1 cellular context compared by ENCODE assay signal in the genomic region with DNA sequence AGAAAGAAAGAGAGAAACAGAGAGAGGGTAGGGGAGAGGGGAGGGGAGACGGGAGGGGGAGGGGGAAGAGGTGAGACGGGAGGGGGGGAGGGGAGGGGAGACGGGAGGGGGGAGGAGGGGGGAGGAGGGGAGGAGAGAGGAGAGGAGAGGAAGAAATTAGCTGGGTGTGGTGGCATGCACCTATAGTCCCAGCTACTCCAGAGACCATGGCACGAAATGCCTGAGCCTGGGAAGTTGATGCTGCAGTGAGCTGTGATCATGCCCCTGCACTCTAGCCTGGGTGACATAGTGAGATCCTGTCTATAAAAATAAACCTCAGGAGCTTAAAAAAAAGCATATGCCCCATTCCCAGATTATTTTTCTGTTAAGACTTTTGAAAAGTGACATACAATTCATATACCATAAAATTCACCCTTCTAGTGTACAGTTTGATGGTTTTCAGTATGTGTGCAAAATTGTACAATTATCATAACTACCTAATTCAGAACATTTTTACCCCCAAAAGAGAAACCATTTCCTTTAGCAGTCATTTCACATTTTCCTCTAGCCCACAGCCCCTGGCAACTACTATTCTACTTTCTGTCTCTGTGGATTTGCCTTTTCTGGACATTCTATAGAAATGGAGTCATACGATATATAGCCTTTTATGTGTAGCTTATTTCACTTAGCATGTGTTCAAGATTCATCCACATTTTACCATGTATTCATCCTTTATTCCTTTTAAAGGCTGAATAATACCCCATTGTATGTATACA.
TF ChIP-seq lines count a peak whose summit lies in the region.

No MANE protein-coding gene starts in this region.

TF ChIP-seq in K562, 482 proteins besides CTCF, POLR2A, EP300 and RAD21 (continued from another document):
- TF ChIP-seq, protein P1, sequence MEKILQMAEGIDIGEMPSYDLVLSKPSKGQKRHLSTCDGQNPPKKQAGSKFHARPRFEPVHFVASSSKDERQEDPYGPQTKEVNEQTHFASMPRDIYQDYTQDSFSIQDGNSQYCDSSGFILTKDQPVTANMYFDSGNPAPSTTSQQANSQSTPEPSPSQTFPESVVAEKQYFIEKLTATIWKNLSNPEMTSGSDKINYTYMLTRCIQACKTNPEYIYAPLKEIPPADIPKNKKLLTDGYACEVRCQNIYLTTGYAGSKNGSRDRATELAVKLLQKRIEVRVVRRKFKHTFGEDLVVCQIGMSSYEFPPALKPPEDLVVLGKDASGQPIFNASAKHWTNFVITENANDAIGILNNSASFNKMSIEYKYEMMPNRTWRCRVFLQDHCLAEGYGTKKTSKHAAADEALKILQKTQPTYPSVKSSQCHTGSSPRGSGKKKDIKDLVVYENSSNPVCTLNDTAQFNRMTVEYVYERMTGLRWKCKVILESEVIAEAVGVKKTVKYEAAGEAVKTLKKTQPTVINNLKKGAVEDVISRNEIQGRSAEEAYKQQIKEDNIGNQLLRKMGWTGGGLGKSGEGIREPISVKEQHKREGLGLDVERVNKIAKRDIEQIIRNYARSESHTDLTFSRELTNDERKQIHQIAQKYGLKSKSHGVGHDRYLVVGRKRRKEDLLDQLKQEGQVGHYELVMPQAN (IDR thresholded peaks at IDR 0.05; ENCODE audit: borderline replicate concordance): no peak
- TF ChIP-seq RNF2 (IDR thresholded peaks at IDR 0.05) (no peak), GATA2 (CRISPR knock-in tag; IDR thresholded peaks at IDR 0.05) (no peak), C11orf30 (IDR thresholded peaks at IDR 0.05; ENCODE audit: low read depth) (no peak), PCBP1 (IDR thresholded peaks at IDR 0.05; ENCODE audit: low read depth, low read length, poor library complexity, severe bottlenecking) (peak; percentile 46), ZFP36 (IDR thresholded peaks at IDR 0.05; ENCODE audit: low read depth, low read length, partially characterized antibody) (no peak), GATAD2B (IDR thresholded peaks at IDR 0.05; ENCODE audit: borderline replicate concordance) (no peak), ZKSCAN8 (CRISPR knock-in tag; IDR thresholded peaks at IDR 0.05) (no peak), HNRNPK (IDR thresholded peaks at IDR 0.05; ENCODE audit: low read depth, low read length, poor library complexity, severe bottlenecking) (peak; percentile 78), DMBX1 (CRISPR knock-in tag; IDR thresholded peaks at IDR 0.05; ENCODE audit: borderline replicate concordance) (no peak)
- TF ChIP-seq, protein P2, sequence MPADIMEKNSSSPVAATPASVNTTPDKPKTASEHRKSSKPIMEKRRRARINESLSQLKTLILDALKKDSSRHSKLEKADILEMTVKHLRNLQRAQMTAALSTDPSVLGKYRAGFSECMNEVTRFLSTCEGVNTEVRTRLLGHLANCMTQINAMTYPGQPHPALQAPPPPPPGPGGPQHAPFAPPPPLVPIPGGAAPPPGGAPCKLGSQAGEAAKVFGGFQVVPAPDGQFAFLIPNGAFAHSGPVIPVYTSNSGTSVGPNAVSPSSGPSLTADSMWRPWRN (IDR thresholded peaks at IDR 0.05; ENCODE audit: low read depth): no peak
- TF ChIP-seq, protein P3, sequence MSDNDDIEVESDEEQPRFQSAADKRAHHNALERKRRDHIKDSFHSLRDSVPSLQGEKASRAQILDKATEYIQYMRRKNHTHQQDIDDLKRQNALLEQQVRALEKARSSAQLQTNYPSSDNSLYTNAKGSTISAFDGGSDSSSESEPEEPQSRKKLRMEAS (CRISPR knock-in tag; IDR thresholded peaks at IDR 0.05): no peak
- TF ChIP-seq, protein P4, sequence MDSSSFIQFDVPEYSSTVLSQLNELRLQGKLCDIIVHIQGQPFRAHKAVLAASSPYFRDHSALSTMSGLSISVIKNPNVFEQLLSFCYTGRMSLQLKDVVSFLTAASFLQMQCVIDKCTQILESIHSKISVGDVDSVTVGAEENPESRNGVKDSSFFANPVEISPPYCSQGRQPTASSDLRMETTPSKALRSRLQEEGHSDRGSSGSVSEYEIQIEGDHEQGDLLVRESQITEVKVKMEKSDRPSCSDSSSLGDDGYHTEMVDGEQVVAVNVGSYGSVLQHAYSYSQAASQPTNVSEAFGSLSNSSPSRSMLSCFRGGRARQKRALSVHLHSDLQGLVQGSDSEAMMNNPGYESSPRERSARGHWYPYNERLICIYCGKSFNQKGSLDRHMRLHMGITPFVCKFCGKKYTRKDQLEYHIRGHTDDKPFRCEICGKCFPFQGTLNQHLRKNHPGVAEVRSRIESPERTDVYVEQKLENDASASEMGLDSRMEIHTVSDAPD (CRISPR knock-in tag; IDR thresholded peaks at IDR 0.05): no peak
- TF ChIP-seq, protein P5, sequence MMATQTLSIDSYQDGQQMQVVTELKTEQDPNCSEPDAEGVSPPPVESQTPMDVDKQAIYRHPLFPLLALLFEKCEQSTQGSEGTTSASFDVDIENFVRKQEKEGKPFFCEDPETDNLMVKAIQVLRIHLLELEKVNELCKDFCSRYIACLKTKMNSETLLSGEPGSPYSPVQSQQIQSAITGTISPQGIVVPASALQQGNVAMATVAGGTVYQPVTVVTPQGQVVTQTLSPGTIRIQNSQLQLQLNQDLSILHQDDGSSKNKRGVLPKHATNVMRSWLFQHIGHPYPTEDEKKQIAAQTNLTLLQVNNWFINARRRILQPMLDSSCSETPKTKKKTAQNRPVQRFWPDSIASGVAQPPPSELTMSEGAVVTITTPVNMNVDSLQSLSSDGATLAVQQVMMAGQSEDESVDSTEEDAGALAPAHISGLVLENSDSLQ (IDR thresholded peaks at IDR 0.05): no peak
TF ChIP-seq in K562: peak in this region for 2.
